ENCODE assay signal across 10 cellular contexts in the genomic region with DNA sequence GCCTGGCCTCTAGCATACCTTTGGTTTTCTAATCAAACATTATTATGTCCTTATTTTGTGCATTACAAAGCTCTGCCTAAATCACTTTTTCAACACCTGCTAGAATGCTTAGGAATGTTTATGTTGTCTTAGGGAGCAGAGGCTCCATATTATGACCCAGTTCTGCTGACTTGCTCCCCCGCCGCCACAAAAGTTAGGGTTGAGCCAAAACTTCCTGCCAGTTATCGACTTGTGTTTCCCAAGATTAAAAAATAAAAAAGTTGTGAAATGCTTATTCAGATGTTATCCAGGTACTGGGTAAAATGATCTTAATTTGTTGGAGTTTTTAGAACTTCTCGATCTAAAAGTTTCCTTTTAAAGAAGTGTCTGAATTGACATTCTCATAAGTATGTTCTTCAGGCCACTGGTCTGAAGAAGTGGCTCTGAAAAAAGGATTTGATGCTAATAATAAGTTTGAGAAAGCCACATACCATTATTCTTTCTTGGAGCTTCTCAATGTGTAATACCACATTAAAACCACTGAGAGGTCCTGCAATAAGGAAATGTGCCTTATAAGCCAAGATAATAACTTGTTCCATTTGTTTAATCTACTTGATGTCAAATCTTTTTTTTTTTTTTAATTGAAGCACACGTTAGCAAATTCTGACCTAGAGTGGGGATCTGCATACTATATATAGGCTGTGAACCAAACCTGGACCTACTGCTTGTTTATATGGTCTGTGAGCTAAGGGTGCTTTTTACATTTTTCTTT. TPM values are rescaled to one million over a fixed set of nuclear protein-coding genes. Genes with fewer than 3 reads are reported as not detected.
DNase-seq lines count a peak whose midpoint lies in the region; ATAC-seq and TF ChIP-seq lines count a peak whose summit lies in the region.
"Had no signal": no experiment of that assay in that cellular context is flagged by ENCODE, and none has a peak within 500 bp of the region (broad histone marks: within the 10 kb centered on the region; RNA-seq: fewer than 3 reads in every experiment).

No MANE protein-coding gene starts in this region.

- no peaks in the 10 kb centered on the region for H3K9me3 ChIP-seq in skeletal muscle satellite cell (replicated peaks; ENCODE audit: low read length)
- no peaks in the 10 kb centered on the region for H3K9me3 ChIP-seq in MM.1S (replicated peaks; ENCODE audit: insufficient read depth, low read length)

- 0 out of 3 replicates have a peak, but pooled peaks have one; percentile 7 for TF ChIP-seq CTCF in GM12872 (IDR thresholded peaks at IDR 0.05; ENCODE audit: insufficient read depth, low read depth, low read length)
- no peak for TF ChIP-seq CTCF in foreskin fibroblast (IDR thresholded peaks at IDR 0.05; ENCODE audit: low read depth, low read length)
- TF ChIP-seq CTCF in MM.1S (IDR thresholded peaks at IDR 0.05; ENCODE audit: low read length) = no peak

- no peaks in the 10 kb centered on the region for H3K9me2 ChIP-seq in MM.1S (replicated peaks; ENCODE audit: insufficient read depth, low read length)

- H3K9me3 Mint-ChIP-seq in activated CD4-positive, alpha-beta memory T cell treated with anti-CD3 and anti-CD28 coated beads for 36 hours = no peaks in the 10 kb centered on the region

- peaks cover 50% of the 10 kb centered on the region for H3K79me2 ChIP-seq in MM.1S (ENCODE audit: low read length)

- H3F3A ChIP-seq in MM.1S (ENCODE audit: insufficient read depth, low read length) = peaks cover 6% of the 10 kb centered on the region; the same call in 1 of the 2 replicates

- H3K36me3 Mint-ChIP-seq in activated CD4-positive, alpha-beta memory T cell treated with anti-CD3 and anti-CD28 coated beads for 36 hours = peaks cover 15% of the 10 kb centered on the region

- H3K4me3 ChIP-seq in foreskin fibroblast (ENCODE audit: low read depth in 1 of 2, low read length in 2 of 2) (peak overlapping the region; percentile 19 to 83), skeletal muscle satellite cell (ENCODE audit: low read length) (peak overlapping the region; percentile 98), MM.1S (ENCODE audit: low read length) (no peak overlapping the region)

- H3K4me3 Mint-ChIP-seq in activated CD4-positive, alpha-beta memory T cell treated with anti-CD3 and anti-CD28 coated beads for 36 hours = no peak overlapping the region

- H3K27me3 ChIP-seq in skeletal muscle satellite cell (ENCODE audit: control insufficient read depth, insufficient read depth, low read length) (no peaks in the 10 kb centered on the region), MM.1S (replicated peaks; ENCODE audit: insufficient read depth, low read length) (peaks cover 6% of the 10 kb centered on the region; the same call in 1 of the 2 replicates)

- no peak overlapping the region for H3K27ac ChIP-seq in MM.1S (ENCODE audit: low read length)

- no peaks in the 10 kb centered on the region for H4K20me1 ChIP-seq in MM.1S (ENCODE audit: insufficient read depth, low read length)

- POLR2A ChIA-PET in activated CD4-positive, alpha-beta memory T cell treated with anti-CD3 and anti-CD28 coated beads for 36 hours (lab: Charles Lee) = no interaction called here

- peak overlapping the region; percentile 78 for H3K4me2 ChIP-seq in skeletal muscle satellite cell (ENCODE audit: low read length)
- no peak overlapping the region for H3K4me2 ChIP-seq in MM.1S (ENCODE audit: low read depth, low read length)

- H3K27me3 Mint-ChIP-seq in activated CD4-positive, alpha-beta memory T cell treated with anti-CD3 and anti-CD28 coated beads for 36 hours = no peaks in the 10 kb centered on the region

- CTCF ChIA-PET in activated CD4-positive, alpha-beta memory T cell treated with anti-CD3 and anti-CD28 coated beads for 36 hours (lab: Charles Lee) = interaction anchor here (1.0 to 2.0 kb wide), 5 partner anchors 11 to 151 kb away, joined by 3 to 5 read pairs (median 3); partner anchors contain the start of gene SELENOM

- H3K27ac Mint-ChIP-seq in activated CD4-positive, alpha-beta memory T cell treated with anti-CD3 and anti-CD28 coated beads for 36 hours = peak overlapping the region; percentile 54

- ATAC-seq in GM21825 (IDR thresholded peaks at IDR 0.05; ENCODE audit: unreplicated experiment) = no peak

- intact Hi-C loops in activated CD4-positive, alpha-beta memory T cell treated with anti-CD3 and anti-CD28 coated beads for 36 hours (cut with micrococcal nuclease) = loop anchor here (5.0 kb wide), 1 partner anchor 130 kb away; the partner anchor contains the start of gene PIK3IP1

- no peak overlapping the region for H2AFZ ChIP-seq in MM.1S (ENCODE audit: low read length)

- H3K4me1 ChIP-seq in skeletal muscle satellite cell (ENCODE audit: control insufficient read depth, insufficient read depth, low read length) (peaks cover 24% of the 10 kb centered on the region), MM.1S (ENCODE audit: low read length) (peaks cover 6% of the 10 kb centered on the region; the same call in 1 of the 2 replicates)

- DNase-seq in activated CD4-positive, alpha-beta memory T cell treated with anti-CD3 and anti-CD28 coated beads for 36 hours = no peak
- DNase-seq in foreskin fibroblast (no peak), MM.1S (no peak), activated gamma-delta T cell (lab: John Stamatoyannopoulos, UW) (no peak)
- DNase-seq in activated CD4-positive, CD25-positive, alpha-beta regulatory T cell (lab: John Stamatoyannopoulos, UW) = no peak
- DNase-seq: activated naive CD4-positive, alpha-beta T cell treated with Interleukin-2 at 50 U/mL for 16 hours; NCI-H187 had no signal

- H3K36me3 ChIP-seq in skeletal muscle satellite cell (ENCODE audit: insufficient read depth, low read length) (peaks cover 16% of the 10 kb centered on the region), MM.1S (replicated peaks; ENCODE audit: insufficient read depth, low read length) (no peaks in the 10 kb centered on the region)

- H3K9ac ChIP-seq in skeletal muscle satellite cell (ENCODE audit: low read depth, low read length) (no peak overlapping the region), MM.1S (ENCODE audit: low read length) (no peak overlapping the region)

- H3K4me1 Mint-ChIP-seq in activated CD4-positive, alpha-beta memory T cell treated with anti-CD3 and anti-CD28 coated beads for 36 hours (ENCODE audit: low read depth) = peaks cover 40% of the 10 kb centered on the region

RNA-seq across cellular contexts. Expression of gene RNF185, which starts 2.2 kb away (rescaled TPM):
- 10 to 100 TPM; 17.9 to 21.6 TPM for total RNA-seq in activated CD4-positive, alpha-beta memory T cell treated with anti-CD3 and anti-CD28 coated beads for 36 hours
- total RNA-seq in skeletal muscle satellite cell (2012; rRNA removed) = 23.6 and 28.0 TPM in 2 replicates

RNA-seq across cellular contexts. Expression of gene PLA2G3, which starts 21.9 kb away (rescaled TPM):
- not detected for total RNA-seq in activated CD4-positive, alpha-beta memory T cell treated with anti-CD3 and anti-CD28 coated beads for 36 hours
- total RNA-seq in skeletal muscle satellite cell (2012; rRNA removed) = 0.25 TPM in 1 of 2 replicates, not detected in the other

RNA-seq across cellular contexts. Expression of gene INPP5J, which starts 39.4 kb away (rescaled TPM):
- under 1 TPM in 1 of 2 experiments, not detected in 1; 0.14 TPM for total RNA-seq in activated CD4-positive, alpha-beta memory T cell treated with anti-CD3 and anti-CD28 coated beads for 36 hours
- 0.22 and 0.51 TPM in 2 replicates for total RNA-seq in skeletal muscle satellite cell (2012; rRNA removed)

RNA-seq across cellular contexts. Expression of gene LIMK2, which starts 49.9 kb away (rescaled TPM):
- 10 to 100 TPM; 42.0 to 44.7 TPM for total RNA-seq in activated CD4-positive, alpha-beta memory T cell treated with anti-CD3 and anti-CD28 coated beads for 36 hours
- 8.9 and 16.8 TPM in 2 replicates for total RNA-seq in skeletal muscle satellite cell (2012; rRNA removed)

RNA-seq across cellular contexts. Expression of gene SELENOM, which starts 54.8 kb away (rescaled TPM):
- 10 to 100 TPM; 14.1 to 14.3 TPM for total RNA-seq in activated CD4-positive, alpha-beta memory T cell treated with anti-CD3 and anti-CD28 coated beads for 36 hours
- total RNA-seq in skeletal muscle satellite cell (2012; rRNA removed) = 128 and 200 TPM in 2 replicates
